Comparison of ENCODE assay signal across 5 cellular contexts in the genomic region with DNA sequence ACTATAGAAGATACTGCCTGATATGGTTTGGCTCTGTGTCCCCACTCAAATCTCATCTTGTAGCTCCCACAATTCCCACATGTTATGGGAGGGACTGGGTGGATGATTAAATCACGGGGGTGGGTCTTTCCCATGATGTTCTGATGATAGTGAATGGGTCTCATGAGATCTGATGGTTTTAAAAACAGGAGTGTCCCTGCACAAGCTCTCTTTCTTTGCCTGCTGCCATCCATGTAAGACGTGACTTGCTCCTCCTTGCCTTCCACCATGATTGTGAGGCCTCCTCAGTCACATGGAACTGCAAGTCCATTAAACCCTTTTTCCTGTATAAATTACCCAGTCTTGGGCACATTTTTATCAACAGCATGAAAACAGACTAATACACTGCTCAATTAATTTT.
DNase-seq lines count a peak whose midpoint lies in the region; ATAC-seq, FAIRE-seq and TF ChIP-seq lines count a peak whose summit lies in the region.
"Not testable (repeated sequence)": the region's sequence is repeated elsewhere in the genome, so short reads cannot be mapped to it uniquely, and the experiment has no call there.

No MANE protein-coding gene starts in this region.

- not testable (repeated sequence) for TF ChIP-seq RAD21 in K562 (CRISPR knock-in tag; conservative IDR thresholded peaks at IDR 0.05 in 1 of 2, IDR thresholded peaks at IDR 0.05 in 1 of 2); HepG2 (CRISPR knock-in tag; IDR thresholded peaks at IDR 0.05)

- not testable (repeated sequence) for FAIRE-seq in K562 (lab: Jason Lieb, UNC); HepG2 (lab: Jason Lieb, UNC)

- not testable (repeated sequence) for H3K36me3 ChIP-seq in HEK293 (ENCODE audit: control insufficient read depth in 2 of 2, insufficient read depth in 1 of 2, low read length in 2 of 2); K562 (ENCODE audit: control insufficient read depth, insufficient read depth, low read length); HepG2 (replicated peaks in 1 of 2; ENCODE audit: control insufficient read depth in 1 of 2, insufficient read depth in 2 of 2, low read length in 2 of 2)

- TF ChIP-seq POLR2A in K562 (conservative IDR thresholded peaks at IDR 0.05); HepG2 (IDR thresholded peaks at IDR 0.05; ENCODE audit: insufficient read depth in 1 of 2, low read depth in 2 of 2, low read length in 2 of 2): not testable (repeated sequence)

- not testable (repeated sequence) for H3K9me3 ChIP-seq in HEK293 (ENCODE audit: control insufficient read depth, insufficient read depth, low read depth, low read length); K562 (replicated peaks; ENCODE audit: control insufficient read depth, insufficient read depth, low read depth, low read length); HepG2 (ENCODE audit: low read length)

- not testable (repeated sequence) for H3K79me2 ChIP-seq in K562 (ENCODE audit: control insufficient read depth, insufficient read depth, low read length); HepG2 (ENCODE audit: insufficient read depth, low read length)

- intact Hi-C loops in activated CD4-positive, alpha-beta T cell treated with anti-CD3 and anti-CD28 coated beads, Interleukin-2, amount 10 ng/mL, durations not matched to agents 24 days and 14 days (cut with micrococcal nuclease) = loop anchor here (10.0 kb wide), 1 partner anchor 219 kb away; a partner anchor contains a TSS
- intact Hi-C loops in K562 (cut with micrococcal nuclease); HepG2 (cut with micrococcal nuclease; ENCODE audit: unreplicated experiment): not testable (repeated sequence)

- peaks cover 0 to 12% of the 10 kb centered on the region in 2 experiments; a peak in 1 of 5 replicates for H3K27me3 ChIP-seq in K562 (ENCODE audit: control insufficient read depth in 2 of 2, insufficient read depth in 2 of 2, low read length in 2 of 2)
- not testable (repeated sequence) for H3K27me3 ChIP-seq in HepG2 (ENCODE audit: control insufficient read depth in 1 of 2, insufficient read depth in 2 of 2, low read length in 2 of 2)

- H3K4me2 ChIP-seq in K562 (ENCODE audit: insufficient read depth, low read length); HepG2 (ENCODE audit: low read depth, low read length): not testable (repeated sequence)

- not testable (repeated sequence) for H3K27ac Mint-ChIP-seq in activated CD4-positive, alpha-beta T cell treated with anti-CD3 and anti-CD28 coated beads, Interleukin-2, amount 10 ng/mL, durations not matched to agents 24 days and 14 days

- H3K4me3 Mint-ChIP-seq in activated CD4-positive, alpha-beta T cell treated with anti-CD3 and anti-CD28 coated beads, Interleukin-2, amount 10 ng/mL, durations not matched to agents 24 days and 14 days = not testable (repeated sequence)

- H3K4me3 ChIP-seq in HEK293 (ENCODE audit: low read depth, low read length); K562; HepG2 (replicated peaks in 1 of 3; ENCODE audit: insufficient read depth in 1 of 3, low read depth in 2 of 3, low read length in 3 of 3): not testable (repeated sequence)

- POLR2A ChIA-PET in HEK293 (lab: Yijun Ruan, JAX); K562 (lab: Yijun Ruan, JAX); HepG2 (lab: Yijun Ruan, JAX): not testable (repeated sequence)

- BruUV-seq in K562 (replicated peaks; lab: Mats Ljungman, UMichigan); HepG2 (replicated peaks; lab: Mats Ljungman, UMichigan): not testable (repeated sequence)

- not testable (repeated sequence) for TF ChIP-seq CTCF in HEK293 (tag by site-specific recombination; IDR thresholded peaks at IDR 0.05); K562 (IDR thresholded peaks at IDR 0.05 in 2 of 3, conservative IDR thresholded peaks at IDR 0.05 in 1 of 3; ENCODE audit: insufficient read depth in 2 of 3, low read depth in 1 of 3, low read length in 3 of 3); HepG2 (CRISPR knock-in tag; IDR thresholded peaks at IDR 0.05)

- H2AFZ ChIP-seq in K562 (ENCODE audit: low read depth, low read length); HepG2 (ENCODE audit: low read length): not testable (repeated sequence)

- not testable (repeated sequence) for H3K4me1 Mint-ChIP-seq in activated CD4-positive, alpha-beta T cell treated with anti-CD3 and anti-CD28 coated beads, Interleukin-2, amount 10 ng/mL, durations not matched to agents 24 days and 14 days

- not testable (repeated sequence) for H3K9me1 ChIP-seq in K562 (ENCODE audit: control insufficient read depth, insufficient read depth, low read length)

- CTCF ChIA-PET in HEK293 (lab: Yijun Ruan, JAX); K562 (lab: Yijun Ruan, JAX; ENCODE audit: low intra/inter-chr PET ratio); HepG2 (lab: Yijun Ruan, JAX; ENCODE audit: low intra/inter-chr PET ratio, low total read pairs): not testable (repeated sequence)

- H3K27ac ChIP-seq in HEK293 (ENCODE audit: extremely low read depth, low read depth, low read length); K562 (ENCODE audit: extremely low read depth, low read depth, low read length); HepG2 (ENCODE audit: extremely low read length, insufficient read depth, low read length): not testable (repeated sequence)

- in situ Hi-C loops in K562 (cut with MboI); HepG2 (cut with HindIII; ENCODE audit: extremely low pct_ligation_motif_present, low pct_unique_long_range_greater_than_20kb): not testable (repeated sequence)

- H3K36me3 Mint-ChIP-seq in activated CD4-positive, alpha-beta T cell treated with anti-CD3 and anti-CD28 coated beads, Interleukin-2, amount 10 ng/mL, durations not matched to agents 24 days and 14 days (ENCODE audit: low read depth) = not testable (repeated sequence)

- not testable (repeated sequence) for H4K20me1 ChIP-seq in K562 (replicated peaks; ENCODE audit: control insufficient read depth, insufficient read depth, low read length); HepG2 (ENCODE audit: insufficient read depth, low read length)

- not testable (repeated sequence) for ATAC-seq in K562, HepG2

- TF ChIP-seq EP300 in K562 (IDR thresholded peaks at IDR 0.05; ENCODE audit: low read length); HepG2 (IDR thresholded peaks at IDR 0.05; ENCODE audit: low read depth in 2 of 2, low read length in 2 of 2); HepG2 (CRISPR knock-in tag; IDR thresholded peaks at IDR 0.05; ENCODE audit: borderline replicate concordance): not testable (repeated sequence)

- H3K4me1 ChIP-seq in HEK293 (ENCODE audit: control insufficient read depth, insufficient read depth, low read length); K562 (replicated peaks in 1 of 2; ENCODE audit: control insufficient read depth in 2 of 2, insufficient read depth in 2 of 2, low read length in 2 of 2); HepG2 (ENCODE audit: insufficient read depth, low read length): not testable (repeated sequence)

- H3K9ac ChIP-seq in K562 (ENCODE audit: insufficient read depth in 1 of 2, low read depth in 2 of 2, low read length in 2 of 2); HepG2 (ENCODE audit: insufficient read depth, low read depth, low read length): not testable (repeated sequence)

- H3K9me3 Mint-ChIP-seq in activated CD4-positive, alpha-beta T cell treated with anti-CD3 and anti-CD28 coated beads, Interleukin-2, amount 10 ng/mL, durations not matched to agents 24 days and 14 days = peaks cover 37% of the 10 kb centered on the region

- 0% methylated on average over 2 of the region's 2 CpGs for WGBS in K562 (ENCODE audit: insufficient coverage, low coverage, missing lambda C conversion rate)
- WGBS in HepG2 (ENCODE audit: low lambda C conversion rate) = 0% methylated on average over 2 of the region's 2 CpGs

- peaks cover 26% of the 10 kb centered on the region for H3K27me3 Mint-ChIP-seq in activated CD4-positive, alpha-beta T cell treated with anti-CD3 and anti-CD28 coated beads, Interleukin-2, amount 10 ng/mL, durations not matched to agents 24 days and 14 days

- peak; percentile 35 for DNase-seq in activated CD4-positive, alpha-beta T cell treated with anti-CD3 and anti-CD28 coated beads, Interleukin-2, amount 10 ng/mL, durations not matched to agents 24 days and 14 days
- peak; percentile 19 for DNase-seq in activated CD8-positive, alpha-beta memory T cell treated with anti-CD3 and anti-CD28 coated beads for 24 hours
- DNase-seq in K562 (ENCODE audit: extremely low read depth in 1 of 4, low spot score in 3 of 4); HepG2 (ENCODE audit: low spot score): not testable (repeated sequence)

TF ChIP-seq in HEK293, 187 proteins besides CTCF, POLR2A, EP300 and RAD21:
- peak; percentile 58 for TF ChIP-seq SETDB1 (IDR thresholded peaks at IDR 0.05; ENCODE audit: insufficient read length, low read length)

TF ChIP-seq in K562, 482 proteins besides CTCF, POLR2A, EP300 and RAD21:
- TF ChIP-seq ZNF431 (CRISPR knock-in tag; IDR thresholded peaks at IDR 0.05) = peak; percentile 98

TF ChIP-seq in HepG2, 621 proteins besides CTCF, POLR2A, EP300 and RAD21:
- TF ChIP-seq ZNF431 (CRISPR knock-in tag; IDR thresholded peaks at IDR 0.05; ENCODE audit: borderline replicate concordance, low read depth) = peak; percentile 93; the same call in 1 of the 2 replicates
TF ChIP-seq in HepG2: peak in this region for 1; not testable (repeated sequence) for 620.
